Comparison of ENCODE assay signal across 8 cellular contexts in the genomic region with DNA sequence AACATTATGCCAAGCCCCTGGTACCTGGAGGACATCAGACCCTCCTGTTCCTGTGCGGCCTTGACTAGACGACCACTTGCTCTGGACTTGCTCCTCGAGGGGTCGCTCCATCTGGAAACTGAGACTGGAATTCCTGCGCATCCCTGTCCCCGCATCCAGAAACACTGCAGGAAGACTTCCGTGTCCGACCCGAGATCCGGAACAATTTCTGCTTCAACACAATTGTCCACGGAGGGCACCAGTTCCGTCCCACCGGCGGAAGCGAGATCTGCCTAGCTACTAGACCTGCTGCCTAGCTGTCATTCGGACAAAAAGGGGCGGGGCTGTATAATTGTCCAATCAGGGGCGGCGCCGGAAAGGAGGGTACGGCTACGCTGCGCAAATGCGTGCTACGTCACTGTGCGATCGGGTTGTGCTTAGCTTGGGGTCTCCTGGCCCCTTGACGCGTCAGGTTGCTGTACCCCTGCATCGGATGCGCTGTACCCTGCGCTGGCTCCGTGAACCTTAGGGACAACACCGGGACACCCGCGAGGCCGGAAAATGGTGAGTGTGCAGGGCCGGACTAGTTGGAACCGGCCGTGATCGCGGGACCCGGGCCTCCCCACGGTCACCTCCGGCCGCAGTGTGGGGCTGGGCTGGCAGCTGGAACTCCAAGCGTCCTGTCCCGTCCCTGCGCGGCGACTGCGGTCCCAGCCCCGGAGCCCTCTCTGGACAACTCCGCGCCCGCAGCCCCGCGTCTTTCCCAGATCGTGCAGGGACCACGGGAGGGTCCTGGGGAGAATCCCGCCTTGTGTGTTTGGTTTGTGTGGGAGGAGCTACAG. TPM values are rescaled to one million over a fixed set of nuclear protein-coding genes. Genes with fewer than 3 reads are reported as not detected.
DNase-seq lines count a peak whose midpoint lies in the region; ATAC-seq, FAIRE-seq and TF ChIP-seq lines count a peak whose summit lies in the region.

A gene (minus strand): TSS at position 274 of the 821 bp plus-strand sequence. CDS start 133 bp downstream, at position 141.
A gene (plus strand): TSS at position 381 of the 821 bp plus-strand sequence. CDS start 160 bp downstream, at position 541.

- FAIRE-seq in kidney (lab: Jason Lieb, UNC), result peak; percentile 78

- peak within 1 kb of the TSS; percentile 99 for H3K4me3 Mint-ChIP-seq in chondrocyte (ENCODE audit: unreplicated experiment)

- peak within 1 kb of the TSS; percentile 83 to 100 for H3K4me3 ChIP-seq in kidney (ENCODE audit: low read length in 2 of 2)

- H3K27ac ChIP-seq in kidney (ENCODE audit: low read depth in 2 of 2, low read length in 2 of 2), result peak within 1 kb of the TSS; percentile 99 to 100

- ATAC-seq in HG03442 (IDR thresholded peaks at IDR 0.05; ENCODE audit: unreplicated experiment), result peak; percentile 76

- intact Hi-C loops in kidney (cut with DNase I), result no loop called here

- peak within 1 kb of the TSS; percentile 100 for H3K27ac Mint-ChIP-seq in chondrocyte (ENCODE audit: unreplicated experiment)

- no peaks in the 10 kb centered on the region for H3K27me3 Mint-ChIP-seq in chondrocyte (ENCODE audit: low read depth)

- peaks cover 20% of the 10 kb centered on the region for H3K4me1 Mint-ChIP-seq in chondrocyte (ENCODE audit: low read depth)

- DNase-seq in Ammon's horn (ENCODE audit: low spot score) (peak; percentile 99), GM19238 (ENCODE audit: insufficient read length, low spot score) (peak; percentile 86), NCI-H524 (lab: John Stamatoyannopoulos, UW) (peak; percentile 99 to 100), chondrocyte (ENCODE audit: low spot score) (peak; percentile 98), kidney (peak; percentile 99)
- DNase-seq in activated CD4-positive, alpha-beta T cell treated with anti-CD3 and anti-CD28 coated beads for 24 hours (ENCODE audit: low read depth in 2 of 2), result peak; percentile 96 to 97
- DNase-seq in stimulated activated CD4-positive, alpha-beta T cell treated with anti-CD3 and anti-CD28 coated beads, Interleukin-15, amount 100 ng/mL, for 1 hour (ENCODE audit: low read depth in 1 of 2, low spot score in 1 of 2), result peak; percentile 86 to 91

- no peaks in the 10 kb centered on the region for H3K9me3 ChIP-seq in kidney (ENCODE audit: control insufficient read depth in 1 of 2, low read length in 2 of 2)

- H3K9me3 Mint-ChIP-seq in chondrocyte (ENCODE audit: low read depth), result no peaks in the 10 kb centered on the region

- peak within 1 kb of the TSS; percentile 87 to 94 for H3K9ac ChIP-seq in kidney (ENCODE audit: low read length in 2 of 2)

- peaks cover 0 to 9% of the 10 kb centered on the region in 2 donors for H3K4me1 ChIP-seq in kidney (ENCODE audit: control insufficient read depth in 1 of 2, insufficient read depth in 1 of 2, low read depth in 1 of 2, low read length in 2 of 2)

- TF ChIP-seq CTCF in chondrocyte (IDR thresholded peaks at IDR 0.05) (peak; percentile 55), kidney (IDR thresholded peaks at IDR 0.05; ENCODE audit: borderline replicate concordance, extremely low read depth, insufficient read depth) (no peak)

- peaks cover 9% of the 10 kb centered on the region for H3K36me3 Mint-ChIP-seq in chondrocyte (ENCODE audit: low read depth)

- peaks cover 0 to 10% of the 10 kb centered on the region in 2 donors for H3K36me3 ChIP-seq in kidney (ENCODE audit: control insufficient read depth in 1 of 2, insufficient read depth in 2 of 2, low read length in 2 of 2)

RNA-seq across cellular contexts. Expression of the first gene that starts in this region (rescaled TPM):
- total RNA-seq in chondrocyte (6.7 to 8.6 TPM (median 7.0 TPM) in 3 replicates), kidney (14.3 TPM)
- 1.0 TPM for polyA plus RNA-seq in kidney (ENCODE audit: insufficient read depth, low read depth, low replicate concordance)

RNA-seq across cellular contexts. Expression of the second gene that starts in this region (rescaled TPM):
- total RNA-seq in chondrocyte (15.5 to 26.1 TPM (median 17.9 TPM) in 3 replicates), kidney (34.7 TPM)
- 6.5 TPM for polyA plus RNA-seq in kidney (ENCODE audit: insufficient read depth, low read depth, low replicate concordance)

Comparison
In these comparisons a context has a peak if more than half of its experiments do, and no peak if none do; other contexts are left out.
1. Peak in every context shown above with its lines: DNase-seq, ATAC-seq, H3K4me3 ChIP-seq and H3K27ac ChIP-seq.